ENCODE assay signal across 26 cellular contexts in genomic region chr10:77881222-77881621, GRCh38.
"Had no signal": no experiment of that assay in that cellular context is flagged by ENCODE, and none has a peak within 500 bp of the region (broad histone marks: within the 10 kb centered on the region; RNA-seq: fewer than 3 reads in every experiment).

No MANE protein-coding gene starts in this region.

- ATAC-seq: activated CD4-positive, alpha-beta T cell treated with anti-CD3 and anti-CD28 coated beads for 36 hours; activated T-cell treated with anti-CD3 and anti-CD28 coated beads, Interleukin-2, amount 50 U/mL, for 4 hours; left lung; natural killer cell had no signal

- H3K27me3 Mint-ChIP-seq: activated CD4-positive, alpha-beta T cell treated with anti-CD3 and anti-CD28 coated beads for 36 hours; activated naive CD8-positive, alpha-beta T cell treated with anti-CD3 and anti-CD28 coated beads for 36 hours; stimulated activated naive CD8-positive, alpha-beta T cell treated with anti-CD3 and anti-CD28 coated beads, Interleukin-15, Interleukin-2, amounts not matched to agents 100 ng/mL and 50 ng/mL, for 24 hours had no signal

- H3K36me3 ChIP-seq: heart left ventricle, left lung, tibial artery, uterus had no signal

- H3K36me3 Mint-ChIP-seq: activated naive CD8-positive, alpha-beta T cell treated with anti-CD3 and anti-CD28 coated beads for 36 hours; natural killer cell had no signal

- FAIRE-seq: bronchial epithelial cell, keratinocyte had no signal

- H3K27me3 ChIP-seq: heart left ventricle, left lung, tibial artery, uterus had no signal

- DNase-seq: activated B cell treated with CpG ODN at 0.5 μM for 24 hours; activated CD4-positive, alpha-beta T cell treated with anti-CD3 and anti-CD28 coated beads for 36 hours; activated CD4-positive, alpha-beta T cell treated with anti-CD3 and anti-CD28 coated beads, Interleukin-2, amount 50 U/mL, for 4 hours; activated CD8-positive, alpha-beta memory T cell treated with anti-CD3 and anti-CD28 coated beads, Interleukin-2, amount 50 U/mL, for 48 hours; activated naive CD4-positive, alpha-beta T cell; activated naive CD8-positive, alpha-beta T cell treated with anti-CD3 and anti-CD28 coated beads for 36 hours; activated T-cell treated with anti-CD3 and anti-CD28 coated beads, Interleukin-2, amount 50 U/mL, for 4 hours; amniotic stem cell; left lung; midbrain; natural killer cell; right cardiac atrium; stimulated activated CD4-positive, alpha-beta T cell treated with anti-CD3 and anti-CD28 coated beads, Interleukin-12 subunit alpha, Interleukin-12 subunit beta, amount 100 ng/mL, for 4 hours; stimulated activated CD4-positive, alpha-beta T cell treated with anti-CD3 and anti-CD28 coated beads, Interleukin-4, amount 100 ng/mL, for 4 hours; substantia nigra; T-helper 1 cell; tibial artery; uterus had no signal

- H3K4me3 Mint-ChIP-seq: activated B cell treated with CpG ODN at 0.5 μM for 24 hours; activated CD4-positive, alpha-beta T cell treated with anti-CD3 and anti-CD28 coated beads for 36 hours; activated naive CD8-positive, alpha-beta T cell treated with anti-CD3 and anti-CD28 coated beads for 36 hours; activated T-cell treated with anti-CD3 and anti-CD28 coated beads, Interleukin-2, amount 50 U/mL, for 4 hours; natural killer cell; stimulated activated naive CD8-positive, alpha-beta T cell treated with anti-CD3 and anti-CD28 coated beads, Interleukin-15, Interleukin-2, amounts not matched to agents 100 ng/mL and 50 ng/mL, for 24 hours had no signal

- H3K4me3 ChIP-seq: coronary artery, heart left ventricle, left lung, lung, tibial artery, uterus had no signal

- H3K9me3 Mint-ChIP-seq: activated B cell treated with CpG ODN at 0.5 μM for 24 hours; activated naive CD8-positive, alpha-beta T cell treated with anti-CD3 and anti-CD28 coated beads for 36 hours; activated T-cell treated with anti-CD3 and anti-CD28 coated beads, Interleukin-2, amount 50 U/mL, for 4 hours; activated T-helper 2 cell treated with anti-CD3 and anti-CD28 coated beads, Interferon-gamma antibody, Interleukin-2, Interleukin-4, amounts not matched to agents 10 μg/mL and 5 μg/mL and 100 μg/mL, durations not matched to agents 14 hours and 24 hours and 36 hours; natural killer cell; stimulated activated naive CD8-positive, alpha-beta T cell treated with anti-CD3 and anti-CD28 coated beads, Interleukin-15, Interleukin-2, amounts not matched to agents 100 ng/mL and 50 ng/mL, for 24 hours had no signal

- H3K9me3 ChIP-seq: heart left ventricle, left lung, tibial artery, uterus had no signal

- H3K27ac ChIP-seq: coronary artery, epithelial cell of prostate, heart left ventricle, left lung, tibial artery, uterus had no signal

- H3K27ac Mint-ChIP-seq: activated B cell treated with CpG ODN at 0.5 μM for 24 hours; activated CD4-positive, alpha-beta T cell treated with anti-CD3 and anti-CD28 coated beads for 36 hours; activated naive CD8-positive, alpha-beta T cell treated with anti-CD3 and anti-CD28 coated beads for 36 hours; activated T-helper 2 cell treated with anti-CD3 and anti-CD28 coated beads, Interferon-gamma antibody, Interleukin-2, Interleukin-4, amounts not matched to agents 10 μg/mL and 5 μg/mL and 100 μg/mL, durations not matched to agents 14 hours and 24 hours and 36 hours; stimulated activated naive CD8-positive, alpha-beta T cell treated with anti-CD3 and anti-CD28 coated beads, Interleukin-15, Interleukin-2, amounts not matched to agents 100 ng/mL and 50 ng/mL, for 24 hours had no signal
